Comparison of ENCODE assay signal across 16 cellular contexts in the genomic region with DNA sequence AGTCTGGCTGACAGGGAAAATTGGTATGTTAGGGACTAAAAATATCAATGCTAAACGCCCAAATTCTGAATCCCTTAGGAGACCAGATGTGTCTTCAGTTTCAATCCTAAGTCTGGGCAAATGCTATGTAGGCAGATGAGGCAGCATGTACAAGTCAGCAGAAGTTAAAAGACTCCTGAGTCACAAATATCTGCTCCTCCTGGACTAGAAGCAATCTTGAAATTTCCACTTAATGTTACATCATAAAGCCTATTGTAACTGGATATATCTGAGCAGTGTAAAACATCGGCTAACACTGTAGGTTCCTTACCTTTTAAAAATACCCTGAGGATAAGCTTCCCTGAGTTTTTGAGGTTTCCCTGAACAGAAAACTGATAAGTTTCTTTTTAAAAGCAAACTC.
DNase-seq lines count a peak whose midpoint lies in the region; ATAC-seq, FAIRE-seq and TF ChIP-seq lines count a peak whose summit lies in the region.
"Had no signal": no experiment of that assay in that cellular context is flagged by ENCODE, and none has a peak within 500 bp of the region (broad histone marks: within the 10 kb centered on the region; RNA-seq: fewer than 3 reads in every experiment).

No MANE protein-coding gene starts in this region.

- intact Hi-C loops in IMR-90 (cut with micrococcal nuclease): loop anchor here (5.0 kb wide), 1 partner anchor 205 kb away; no protein-coding TSS in a partner anchor
- intact Hi-C loops in right lobe of liver (cut with DNase I): no loop called here
- intact Hi-C loops in naive thymus-derived CD4-positive, alpha-beta T cell (cut with micrococcal nuclease): no loop called here

- H4K20me1 ChIP-seq in IMR-90 (ENCODE audit: insufficient read depth, low read length) (no peaks in the 10 kb centered on the region), astrocyte (ENCODE audit: insufficient read depth, low read length) (no peaks in the 10 kb centered on the region), Karpas-422 (ENCODE audit: insufficient read depth, low read depth, low read length) (no peaks in the 10 kb centered on the region)

- no peaks in the 10 kb centered on the region for H3K9me1 ChIP-seq in IMR-90 (ENCODE audit: insufficient read depth, low read length)

- H3K79me2 ChIP-seq in astrocyte (ENCODE audit: insufficient read depth, low read length): no peaks in the 10 kb centered on the region
- H3K79me2 ChIP-seq in Karpas-422 (ENCODE audit: low read length): no peaks in the 10 kb centered on the region

- H3K56ac ChIP-seq in IMR-90 (ENCODE audit: extremely low read depth, insufficient read depth, low read length): peak overlapping the region; percentile 49

- dilution Hi-C loops in IMR-90 (cut with HindIII; ENCODE audit: low sequenced_read_pairs, unreplicated experiment): no loop called here

- H4K8ac ChIP-seq in IMR-90 (ENCODE audit: low read depth in 2 of 2, low read length in 2 of 2): peak overlapping the region; percentile 33 to 81

- peaks cover 20% of the 10 kb centered on the region for H3K4me1 Mint-ChIP-seq in astrocyte (ENCODE audit: low read depth, unreplicated experiment)
- H3K4me1 Mint-ChIP-seq in naive thymus-derived CD4-positive, alpha-beta T cell: no peaks in the 10 kb centered on the region
- H3K4me1 Mint-ChIP-seq: neural progenitor cell had no signal

- FAIRE-seq in A549 (lab: Jason Lieb, UNC): no peak
- FAIRE-seq in astrocyte (lab: Jason Lieb, UNC): peak; percentile 26

- H3K36me3 ChIP-seq in IMR-90 (ENCODE audit: control insufficient read depth, insufficient read depth, low read length): no peaks in the 10 kb centered on the region
- no peaks in the 10 kb centered on the region for H3K36me3 ChIP-seq in astrocyte (ENCODE audit: insufficient read depth, low read length)
- H3K36me3 ChIP-seq in right lobe of liver: no peaks in the 10 kb centered on the region
- no peaks in the 10 kb centered on the region for H3K36me3 ChIP-seq in Karpas-422 (ENCODE audit: insufficient read depth, low read length)
- H3K36me3 ChIP-seq in naive thymus-derived CD4-positive, alpha-beta T cell (ENCODE audit: control insufficient read depth in 2 of 3, insufficient read depth in 3 of 3, low read length in 3 of 3): no peaks in the 10 kb centered on the region
- H3K36me3 ChIP-seq: colonic mucosa, gastroesophageal sphincter, neural progenitor cell, vagina had no signal

- TF ChIP-seq CTCF in A549 (IDR thresholded peaks at IDR 0.05) (no peak), IMR-90 (conservative IDR thresholded peaks at IDR 0.05; ENCODE audit: low read depth, low read length) (no peak), astrocyte (IDR thresholded peaks at IDR 0.05; ENCODE audit: insufficient read depth, low read depth, low read length) (no peak), right lobe of liver (IDR thresholded peaks at IDR 0.05) (no peak)

- H3K4me3 ChIP-seq in A549: no peak overlapping the region
- H3K4me3 ChIP-seq in IMR-90 (ENCODE audit: insufficient read depth, low read depth, low read length): no peak overlapping the region
- no peak overlapping the region for H3K4me3 ChIP-seq in astrocyte (ENCODE audit: insufficient read depth, low read depth, low read length)
- no peak overlapping the region for H3K4me3 ChIP-seq in right lobe of liver
- H3K4me3 ChIP-seq in Karpas-422 (ENCODE audit: low read length): no peak overlapping the region
- H3K4me3 ChIP-seq in naive thymus-derived CD4-positive, alpha-beta T cell (ENCODE audit: low read length): no peak overlapping the region
- H3K4me3 ChIP-seq: colonic mucosa, gastroesophageal sphincter, neural progenitor cell, vagina had no signal

- WGBS in A549 (ENCODE audit: missing lambda C conversion rate): 5% methylated on average over 2 of the region's 2 CpGs
- WGBS in IMR-90 (ENCODE audit: extremely low coverage in 2 of 2, insufficient read length in 1 of 2), 2 experiments: no CpG with 5 or more reads among the region's 2 CpGs
- 57% methylated on average over 2 of the region's 2 CpGs for WGBS in right lobe of liver (ENCODE audit: insufficient coverage, low coverage, low lambda C conversion rate, missing lambda C conversion rate)

- H3K4me2 ChIP-seq in A549 (peak overlapping the region; percentile 48; the same call in 2 of the 3 replicates), IMR-90 (ENCODE audit: low read depth, low read length) (peak overlapping the region; percentile 22; the same call in 1 of the 2 replicates), astrocyte (ENCODE audit: low read length) (peak overlapping the region; percentile 12), Karpas-422 (ENCODE audit: low read depth, low read length, poor library complexity, severe bottlenecking) (no peak overlapping the region)
- H3K4me2 ChIP-seq: neural progenitor cell had no signal

- H2BK5ac ChIP-seq in IMR-90 (ENCODE audit: low read depth, low read length, poor library complexity, severe bottlenecking): peak overlapping the region; percentile 87

- peak overlapping the region; percentile 21; the same call in 1 of the 2 replicates for H3K23ac ChIP-seq in IMR-90 (ENCODE audit: low read depth, low read length)

- no TSS peak for BruUV-seq in IMR-90 (replicated peaks; lab: Mats Ljungman, UMichigan)

- CTCF ChIA-PET in A549 (lab: Yijun Ruan, JAX): no interaction called here
- CTCF ChIA-PET in IMR-90 (lab: Yijun Ruan, JAX): interaction anchor here (0.5 kb wide), 1 partner anchor 343 kb away, joined by 3 read pairs; no protein-coding TSS in a partner anchor
- CTCF ChIA-PET in naive thymus-derived CD4-positive, alpha-beta T cell (lab: Charles Lee): no interaction called here

- peak overlapping the region; percentile 82; the same call in 1 of the 2 replicates for H3K4ac ChIP-seq in IMR-90 (ENCODE audit: low read depth, low read length)

- H3K9ac ChIP-seq in IMR-90 (ENCODE audit: low read depth, low read length) (no peak overlapping the region), astrocyte (ENCODE audit: low read length) (peak overlapping the region; percentile 38), Karpas-422 (ENCODE audit: low read length) (no peak overlapping the region)
- H3K9ac ChIP-seq: neural progenitor cell had no signal

- peak overlapping the region; percentile 86; the same call in 1 of the 2 replicates for H3K18ac ChIP-seq in IMR-90 (ENCODE audit: low read depth, low read length)

- DNase-seq in A549 (ENCODE audit: low read depth in 1 of 2, low spot score in 1 of 2) (peak in 1 of 2 experiments; percentile 40), IMR-90 (peak; percentile 90), astrocyte (ENCODE audit: low read depth) (peak; percentile 86), glomerular visceral epithelial cell (ENCODE audit: extremely low spot score) (peak; percentile 24), right lobe of liver (no peak), Karpas-422 (no peak)
- no peak for DNase-seq in naive thymus-derived CD4-positive, alpha-beta T cell
- DNase-seq: activated gamma-delta T cell, colonic mucosa, DND-41, left ventricle myocardium superior, T1000 had no signal

- H4K5ac ChIP-seq in IMR-90 (ENCODE audit: low read depth, low read length): peak overlapping the region; percentile 41; the same call in 1 of the 2 replicates

- peaks cover 4% of the 10 kb centered on the region for H3K9me3 Mint-ChIP-seq in astrocyte (ENCODE audit: unreplicated experiment)
- peaks cover 3 to 23% (median 9%) of the 10 kb centered on the region in 11 donors for H3K9me3 Mint-ChIP-seq in naive thymus-derived CD4-positive, alpha-beta T cell
- H3K9me3 Mint-ChIP-seq: neural progenitor cell had no signal

- in situ Hi-C loops in IMR-90 (cut with MboI; ENCODE audit: low sequenced_read_pairs): no loop called here

- peak overlapping the region; percentile 0; the same call in 1 of the 3 replicates for H2BK15ac ChIP-seq in IMR-90 (ENCODE audit: low read depth, low read length)

- peak overlapping the region; percentile 53 for H3K14ac ChIP-seq in IMR-90 (replicated peaks; ENCODE audit: low read depth, low read length)

- H3K4me3 Mint-ChIP-seq in astrocyte (ENCODE audit: unreplicated experiment): no peak overlapping the region
- H3K4me3 Mint-ChIP-seq in naive thymus-derived CD4-positive, alpha-beta T cell: no peak overlapping the region
- H3K4me3 Mint-ChIP-seq: neural progenitor cell had no signal

- H2AK9ac ChIP-seq in IMR-90 (replicated peaks; ENCODE audit: low read depth, low read length, poor library complexity): no peak overlapping the region

- TF ChIP-seq EP300 in A549 (IDR thresholded peaks at IDR 0.05): no peak

- peak overlapping the region; percentile 91 for H2BK120ac ChIP-seq in IMR-90 (ENCODE audit: low read depth, low read length)

- H4K91ac ChIP-seq in IMR-90 (ENCODE audit: insufficient read depth, low read depth, low read length): peak overlapping the region; percentile 83

- H3K9me2 ChIP-seq in Karpas-422 (replicated peaks; ENCODE audit: insufficient read depth, low read length): no peaks in the 10 kb centered on the region

- H3K27me3 Mint-ChIP-seq in astrocyte (ENCODE audit: low read depth, unreplicated experiment): no peaks in the 10 kb centered on the region
- no peaks in the 10 kb centered on the region for H3K27me3 Mint-ChIP-seq in naive thymus-derived CD4-positive, alpha-beta T cell

- H3K36me3 Mint-ChIP-seq in astrocyte (ENCODE audit: low read depth, unreplicated experiment): no peaks in the 10 kb centered on the region
- H3K36me3 Mint-ChIP-seq in naive thymus-derived CD4-positive, alpha-beta T cell: no peaks in the 10 kb centered on the region
- H3K36me3 Mint-ChIP-seq: neural progenitor cell had no signal

- H2BK20ac ChIP-seq in IMR-90 (ENCODE audit: low read depth, low read length): peak overlapping the region; percentile 93

- POLR2A ChIA-PET in A549 (lab: Yijun Ruan, JAX): no interaction called here
- POLR2A ChIA-PET in IMR-90 (lab: Charles Lee; ENCODE audit: unreplicated experiment): no interaction called here
- POLR2A ChIA-PET in naive thymus-derived CD4-positive, alpha-beta T cell (lab: Charles Lee): no interaction called here

- H3K27me3 ChIP-seq in IMR-90 (ENCODE audit: control insufficient read depth, insufficient read depth, low read length) (no peaks in the 10 kb centered on the region), astrocyte (ENCODE audit: insufficient read depth, low read length) (no peaks in the 10 kb centered on the region), right lobe of liver (no peaks in the 10 kb centered on the region), Karpas-422 (ENCODE audit: low read length) (no peaks in the 10 kb centered on the region)
- no peaks in the 10 kb centered on the region for H3K27me3 ChIP-seq in naive thymus-derived CD4-positive, alpha-beta T cell (ENCODE audit: control insufficient read depth in 2 of 2, insufficient read depth in 2 of 2, low read length in 2 of 2)
- H3K27me3 ChIP-seq: colonic mucosa, gastroesophageal sphincter, neural progenitor cell, vagina had no signal

- no peaks in the 10 kb centered on the region for H3K9me3 ChIP-seq in A549
- H3K9me3 ChIP-seq in IMR-90 (ENCODE audit: control insufficient read depth, insufficient read depth, low read length): no peaks in the 10 kb centered on the region
- H3K9me3 ChIP-seq in astrocyte (ENCODE audit: insufficient read depth, low read depth, low read length): no peaks in the 10 kb centered on the region
- no peaks in the 10 kb centered on the region for H3K9me3 ChIP-seq in right lobe of liver
- no peaks in the 10 kb centered on the region for H3K9me3 ChIP-seq in Karpas-422 (ENCODE audit: low read length)
- H3K9me3 ChIP-seq in naive thymus-derived CD4-positive, alpha-beta T cell (ENCODE audit: control insufficient read depth in 2 of 3, low read length in 3 of 3): no peaks in the 10 kb centered on the region
- H3K9me3 ChIP-seq: colonic mucosa, gastroesophageal sphincter, vagina had no signal

- peak overlapping the region; percentile 16; the same call in 1 of the 2 replicates for H2AK5ac ChIP-seq in IMR-90 (ENCODE audit: low read depth, low read length)

- peaks cover 8% of the 10 kb centered on the region; the same call in 2 of the 3 replicates for H3K4me1 ChIP-seq in A549
- H3K4me1 ChIP-seq in IMR-90 (ENCODE audit: control insufficient read depth, insufficient read depth, low read length): peaks cover 2% of the 10 kb centered on the region; the same call in 1 of the 2 replicates
- peaks cover 10% of the 10 kb centered on the region for H3K4me1 ChIP-seq in astrocyte (ENCODE audit: insufficient read depth, low read length)
- H3K4me1 ChIP-seq in right lobe of liver: no peaks in the 10 kb centered on the region
- peaks cover 3% of the 10 kb centered on the region; the same call in 1 of the 2 replicates for H3K4me1 ChIP-seq in Karpas-422 (ENCODE audit: low read length)
- H3K4me1 ChIP-seq in naive thymus-derived CD4-positive, alpha-beta T cell (ENCODE audit: control insufficient read depth in 2 of 2, insufficient read depth in 2 of 2, low read length in 2 of 2): no peaks in the 10 kb centered on the region
- H3K4me1 ChIP-seq: colonic mucosa, gastroesophageal sphincter, neural progenitor cell, vagina had no signal

- ATAC-seq in A549: peak in 1 of 2 experiments; percentile 76; a peak in 1 of 6 replicates
- peak; percentile 68 for ATAC-seq in IMR-90 (ENCODE audit: low read depth)
- ATAC-seq in right lobe of liver: no peak
- no peak for ATAC-seq in naive thymus-derived CD4-positive, alpha-beta T cell
- no peak for ATAC-seq in HG03039 (IDR thresholded peaks at IDR 0.05; ENCODE audit: unreplicated experiment)
- ATAC-seq: gastroesophageal sphincter, left ventricle myocardium superior had no signal

- H2AFZ ChIP-seq in IMR-90 (replicated peaks; ENCODE audit: low read length, poor library complexity) (no peak overlapping the region), astrocyte (ENCODE audit: low read depth, low read length) (no peak overlapping the region), Karpas-422 (ENCODE audit: low read length) (no peak overlapping the region)
- H2AFZ ChIP-seq: neural progenitor cell had no signal

- no peaks in the 10 kb centered on the region for H3K79me1 ChIP-seq in IMR-90 (ENCODE audit: low read depth in 1 of 2, low read length in 2 of 2)

- TF ChIP-seq POLR2A in A549 (IDR thresholded peaks at IDR 0.05; ENCODE audit: low read length) (no peak), IMR-90 (IDR thresholded peaks at IDR 0.05; ENCODE audit: low read depth, low read length) (no peak; the same call in 1 of the 2 replicates), right lobe of liver (IDR thresholded peaks at IDR 0.05) (no peak)

- TF ChIP-seq RAD21 in A549 (conservative IDR thresholded peaks at IDR 0.05 in 1 of 2, IDR thresholded peaks at IDR 0.05 in 1 of 2): no peak
- no peak for TF ChIP-seq RAD21 in IMR-90 (IDR thresholded peaks at IDR 0.05; ENCODE audit: low read length)

- H3K27ac ChIP-seq in A549 (peak overlapping the region; percentile 71), IMR-90 (ENCODE audit: insufficient read depth, low read length) (no peak overlapping the region), astrocyte (ENCODE audit: low read depth, low read length) (peak overlapping the region; percentile 71), right lobe of liver (no peak overlapping the region), Karpas-422 (ENCODE audit: low read length) (no peak overlapping the region)
- H3K27ac ChIP-seq in naive thymus-derived CD4-positive, alpha-beta T cell (ENCODE audit: low read depth, low read length): no peak overlapping the region
- H3K27ac ChIP-seq: colonic mucosa, gastroesophageal sphincter, neural progenitor cell, vagina had no signal

- peak overlapping the region; percentile 96 for H3K27ac Mint-ChIP-seq in astrocyte (ENCODE audit: unreplicated experiment)
- no peak overlapping the region for H3K27ac Mint-ChIP-seq in naive thymus-derived CD4-positive, alpha-beta T cell
- H3K27ac Mint-ChIP-seq: neural progenitor cell had no signal

Comparison
In these comparisons a context has a peak if more than half of its experiments do, and no peak if none do; other contexts are left out.
1. DNase-seq: peak in IMR-90 (single experiment), astrocyte (single experiment) and glomerular visceral epithelial cell (single experiment); none in right lobe of liver (0 of 3), Karpas-422 (single experiment) and naive thymus-derived CD4-positive, alpha-beta T cell (0 of 9).
2. H3K27ac ChIP-seq: peak in A549 (2 of 2) and astrocyte (single experiment); none in IMR-90 (single experiment), right lobe of liver (0 of 3), Karpas-422 (single experiment) and naive thymus-derived CD4-positive, alpha-beta T cell (single experiment).